In the genomic region with DNA sequence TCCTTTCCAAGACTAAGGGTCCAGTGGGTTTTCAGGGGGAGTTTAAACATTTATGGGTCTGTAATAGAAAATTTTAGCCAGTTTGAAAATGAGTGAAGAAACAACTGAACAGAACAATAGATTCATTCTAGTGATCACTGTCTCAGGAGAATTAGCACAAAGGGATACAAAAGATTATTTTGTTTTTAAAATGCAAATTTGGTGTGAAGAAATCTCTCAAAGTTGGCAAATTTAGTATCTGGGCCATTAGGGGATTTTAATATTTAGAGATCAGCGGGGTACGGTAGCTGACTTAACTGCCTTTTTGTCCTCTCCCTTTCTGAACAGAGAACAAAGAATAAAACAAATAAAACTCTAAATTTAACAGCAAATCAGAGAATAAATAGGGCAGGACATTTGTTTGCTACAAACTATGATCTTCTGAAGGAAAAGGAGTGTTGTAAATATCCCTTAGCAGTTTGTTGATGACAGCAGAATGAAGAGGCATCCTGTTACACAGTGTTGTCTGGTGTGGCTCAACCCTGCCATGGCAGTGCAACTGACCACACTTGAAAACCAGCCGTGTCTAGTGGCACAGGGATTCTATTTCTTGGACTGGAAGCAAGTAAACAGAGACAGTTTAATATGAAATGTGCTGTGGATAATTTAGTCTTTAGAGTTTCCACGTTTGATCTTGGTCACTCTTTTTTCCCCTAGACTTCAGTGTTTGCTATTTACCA, we compare ENCODE assay signal across 14 cellular contexts. TPM values are rescaled to one million over a fixed set of nuclear protein-coding genes. Genes with fewer than 3 reads are reported as not detected.
DNase-seq lines count a peak whose midpoint lies in the region; ATAC-seq and TF ChIP-seq lines count a peak whose summit lies in the region.
"Had no signal": no experiment of that assay in that cellular context is flagged by ENCODE, and none has a peak within 500 bp of the region (broad histone marks: within the 10 kb centered on the region; RNA-seq: fewer than 3 reads in every experiment).

No MANE protein-coding gene starts in this region.

- peaks cover 15% of the 10 kb centered on the region for H3K4me1 Mint-ChIP-seq in Calu3 (ENCODE audit: low read depth, unreplicated experiment)
- peaks cover 31% of the 10 kb centered on the region for H3K4me1 Mint-ChIP-seq in progenitor cell of endocrine pancreas (ENCODE audit: low read depth)
- peaks cover 2% of the 10 kb centered on the region for H3K4me1 Mint-ChIP-seq in activated CD4-positive, alpha-beta T cell treated with anti-CD3 and anti-CD28 coated beads for 36 hours
- H3K4me1 Mint-ChIP-seq: CD14-positive monocyte had no signal

- no peak overlapping the region for H3K4me3 Mint-ChIP-seq in Calu3 (ENCODE audit: low read depth, unreplicated experiment)
- H3K4me3 Mint-ChIP-seq in progenitor cell of endocrine pancreas (ENCODE audit: low read depth), result no peak overlapping the region
- no peak overlapping the region for H3K4me3 Mint-ChIP-seq in activated CD4-positive, alpha-beta T cell treated with anti-CD3 and anti-CD28 coated beads for 36 hours
- H3K4me3 Mint-ChIP-seq: CD14-positive monocyte, nephron had no signal

- ATAC-seq in GM19328 (IDR thresholded peaks at IDR 0.05; ENCODE audit: unreplicated experiment), result no peak
- no peak for ATAC-seq in activated CD4-positive, alpha-beta T cell treated with anti-CD3 and anti-CD28 coated beads for 36 hours

- CTCF ChIA-PET in Calu3 (lab: Charles Lee), result no interaction called here
- CTCF ChIA-PET in activated CD4-positive, alpha-beta T cell treated with anti-CD3 and anti-CD28 coated beads for 36 hours (lab: Charles Lee), result interaction anchor here (0.5 to 1.5 kb wide), 3 partner anchors 11 to 1435 kb away, joined by 3 to 4 read pairs (median 4); no protein-coding TSS in a partner anchor

- no peaks in the 10 kb centered on the region for H3K27me3 Mint-ChIP-seq in Calu3 (ENCODE audit: unreplicated experiment)
- no peaks in the 10 kb centered on the region for H3K27me3 Mint-ChIP-seq in progenitor cell of endocrine pancreas
- H3K27me3 Mint-ChIP-seq in activated CD4-positive, alpha-beta T cell treated with anti-CD3 and anti-CD28 coated beads for 36 hours, result no peaks in the 10 kb centered on the region

- H3K36me3 Mint-ChIP-seq in Calu3 (ENCODE audit: insufficient read depth, unreplicated experiment), result peaks cover 4% of the 10 kb centered on the region
- H3K36me3 Mint-ChIP-seq in progenitor cell of endocrine pancreas (ENCODE audit: insufficient read depth), result peaks cover 16% of the 10 kb centered on the region
- H3K36me3 Mint-ChIP-seq in activated CD4-positive, alpha-beta T cell treated with anti-CD3 and anti-CD28 coated beads for 36 hours (ENCODE audit: low read depth), result peaks cover 10% of the 10 kb centered on the region

- H3K27ac Mint-ChIP-seq in Calu3 (ENCODE audit: unreplicated experiment) (no peak overlapping the region), progenitor cell of endocrine pancreas (peak overlapping the region; percentile 8)
- no peak overlapping the region for H3K27ac Mint-ChIP-seq in activated CD4-positive, alpha-beta T cell treated with anti-CD3 and anti-CD28 coated beads for 36 hours
- H3K27ac Mint-ChIP-seq: activated T-helper 2 cell treated with anti-CD3 and anti-CD28 coated beads, Interferon-gamma antibody, Interleukin-2, Interleukin-4, amounts not matched to agents 10 μg/mL and 5 μg/mL and 100 μg/mL, durations not matched to agents 14 hours and 24 hours and 36 hours; nephron had no signal

- intact Hi-C loops in Calu3 (cut with micrococcal nuclease; ENCODE audit: unreplicated experiment), result no loop called here
- intact Hi-C loops in activated CD4-positive, alpha-beta T cell treated with anti-CD3 and anti-CD28 coated beads for 36 hours (cut with DNase I, micrococcal nuclease), result no loop called here

- POLR2A ChIA-PET in activated CD4-positive, alpha-beta T cell treated with anti-CD3 and anti-CD28 coated beads for 36 hours (lab: Charles Lee), result no interaction called here

- DNase-seq in Calu3 (no peak), RPMI7951 (ENCODE audit: low read depth) (peak; percentile 50), globus pallidus (ENCODE audit: low spot score) (peak; percentile 81), progenitor cell of endocrine pancreas (ENCODE audit: low spot score, unreplicated experiment) (no peak), DMS53 (lab: John Stamatoyannopoulos, UW) (no peak), CD1c-positive myeloid dendritic cell (ENCODE audit: extremely low spot score) (no peak)
- no peak for DNase-seq in activated CD4-positive, alpha-beta T cell treated with anti-CD3 and anti-CD28 coated beads for 36 hours
- DNase-seq: SHP77 treated with DMSO at 0.1 percent for 48 hours had no signal

- no peaks in the 10 kb centered on the region for H3K9me3 Mint-ChIP-seq in Calu3 (ENCODE audit: low read depth, unreplicated experiment)
- H3K9me3 Mint-ChIP-seq in progenitor cell of endocrine pancreas (ENCODE audit: low read depth), result no peaks in the 10 kb centered on the region
- H3K9me3 Mint-ChIP-seq in activated CD4-positive, alpha-beta T cell treated with anti-CD3 and anti-CD28 coated beads for 36 hours (ENCODE audit: low read depth), result no peaks in the 10 kb centered on the region
- H3K9me3 Mint-ChIP-seq: activated T-helper 2 cell treated with anti-CD3 and anti-CD28 coated beads, Interferon-gamma antibody, Interleukin-2, Interleukin-4, amounts not matched to agents 10 μg/mL and 5 μg/mL and 100 μg/mL, durations not matched to agents 14 hours and 24 hours and 36 hours; CD14-positive monocyte; nephron had no signal

- BruUV-seq in Calu3 (replicated peaks; lab: Mats Ljungman, UMichigan), result TSS peak; percentile 33

- TF ChIP-seq CTCF in Calu3 (IDR thresholded peaks at IDR 0.05; ENCODE audit: unreplicated experiment) (no peak), progenitor cell of endocrine pancreas (IDR thresholded peaks at IDR 0.05; ENCODE audit: unreplicated experiment) (no peak)

RNA-seq across cellular contexts. Expression of gene LRTM2, which starts 46.3 kb away (rescaled TPM):
- total RNA-seq in Calu3 (2022) (not detected in 2 replicates), progenitor cell of endocrine pancreas (0.48 and 0.53 TPM in 2 replicates)
- not detected in 2 replicates for total RNA-seq in RPMI7951 (2014; rRNA removed; shearing (Covaris generic))
- not detected for total RNA-seq in activated CD4-positive, alpha-beta T cell treated with anti-CD3 and anti-CD28 coated beads for 36 hours
- total RNA-seq: bronchial epithelial cell, NCI-H460 had no signal

Comparison
In these comparisons a context has a peak if more than half of its experiments do, and no peak if none do; other contexts are left out.
1. DNase-seq: peak in RPMI7951 (single experiment) and globus pallidus (single experiment); none in Calu3 (single experiment), progenitor cell of endocrine pancreas (single experiment), DMS53 (single experiment), CD1c-positive myeloid dendritic cell (single experiment) and activated CD4-positive, alpha-beta T cell treated with anti-CD3 and anti-CD28 coated beads for 36 hours (single experiment).